In the genomic region with DNA sequence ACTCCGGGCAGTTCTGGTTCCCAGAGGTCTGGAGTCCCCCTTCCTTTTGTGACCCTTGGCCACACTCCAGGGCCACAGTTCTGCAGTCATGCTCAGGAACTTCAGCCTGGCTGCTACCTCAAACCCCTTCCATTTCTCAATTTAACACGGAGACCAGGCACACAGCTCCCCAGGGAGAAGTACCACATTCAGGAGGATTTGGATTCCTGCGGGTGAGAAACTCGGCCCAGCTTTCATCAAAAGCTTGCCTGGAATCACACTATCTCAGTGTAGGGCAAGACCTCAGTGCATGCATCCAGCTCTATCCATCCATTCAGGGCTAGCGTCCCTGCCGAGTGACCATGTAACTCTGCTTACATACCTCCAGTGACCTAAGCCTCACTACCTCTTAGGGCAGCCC, we compare ENCODE assay signal across 35 cellular contexts. TPM values are rescaled to one million over a fixed set of nuclear protein-coding genes. Genes with fewer than 3 reads are reported as not detected.
"Had no signal": no experiment of that assay in that cellular context is flagged by ENCODE, and none has a peak within 500 bp of the region (broad histone marks: within the 10 kb centered on the region; RNA-seq: fewer than 3 reads in every experiment).

No MANE protein-coding gene starts in this region.

- H3K27ac Mint-ChIP-seq: memory B cell; mesothelial cell of epicardium; naive thymus-derived CD4-positive, alpha-beta T cell; nephron progenitor cell; progenitor cell of endocrine pancreas had no signal

- H3K36me3 Mint-ChIP-seq: memory B cell; mesothelial cell of epicardium; naive thymus-derived CD4-positive, alpha-beta T cell had no signal

- H3K9me3 ChIP-seq: gastroesophageal sphincter, mucosa of descending colon, neutrophil, right lobe of liver, stomach, thyroid gland, vagina had no signal

- H3K4me3 ChIP-seq: gastroesophageal sphincter, heart left ventricle, hepatocyte, lung, mucosa of descending colon, right lobe of liver, smooth muscle cell, stomach, thyroid gland, vagina had no signal

- H3K4me2 ChIP-seq: hepatocyte, smooth muscle cell had no signal

- H3K27ac ChIP-seq: epithelial cell of prostate, foreskin keratinocyte, gastroesophageal sphincter, hepatocyte, neutrophil, parathyroid adenoma, right lobe of liver, stomach, thyroid gland, vagina had no signal

- H3K9me3 Mint-ChIP-seq: mesothelial cell of epicardium; naive thymus-derived CD4-positive, alpha-beta T cell had no signal

- H2AFZ ChIP-seq: hepatocyte, parathyroid adenoma had no signal

- H3K4me3 Mint-ChIP-seq: memory B cell; mesothelial cell of epicardium; naive thymus-derived CD4-positive, alpha-beta T cell; nephron progenitor cell had no signal

- H3K9ac ChIP-seq: parathyroid adenoma had no signal

- H3K79me2 ChIP-seq: hepatocyte, parathyroid adenoma had no signal

- H3K4me1 ChIP-seq: foreskin keratinocyte had no signal

- DNase-seq: cortex of kidney; foreskin keratinocyte; heart left ventricle; kidney; mucosa of descending colon; naive thymus-derived CD4-positive, alpha-beta T cell; nephron progenitor cell; right lobe of liver; stimulated activated CD4-positive, alpha-beta T cell treated with anti-CD3 and anti-CD28 coated beads, Interleukin-12 subunit alpha, Interleukin-12 subunit beta, amount 100 ng/mL, for 4 hours; stimulated activated CD4-positive, alpha-beta T cell treated with anti-CD3 and anti-CD28 coated beads, Interleukin-1b, Interleukin-23, amount 100 ng/mL, for 48 hours; stimulated activated CD4-positive, alpha-beta T cell treated with anti-CD3 and anti-CD28 coated beads, Interleukin-4, amount 100 ng/mL, for 1 hour; stimulated activated CD8-positive, alpha-beta memory T cell treated with anti-CD3 and anti-CD28 coated beads, Interleukin-4, amount 100 ng/mL, for 48 hours; stimulated activated naive CD4-positive, alpha-beta T cell treated with Interleukin-2 at 50 U/mL for 16 hours; stomach; thyroid gland; trophoblast cell had no signal

- H3K27me3 ChIP-seq: foreskin keratinocyte, heart left ventricle, hepatocyte, right lobe of liver, stomach, thyroid gland, vagina had no signal

- H3K36me3 ChIP-seq: gastroesophageal sphincter, heart left ventricle, neutrophil, right lobe of liver, stomach, thyroid gland, vagina had no signal

RNA-seq across cellular contexts. Expression of gene IP6K3, which starts 16.8 kb away (rescaled TPM):
- total RNA-seq: dermis microvascular lymphatic vessel endothelial cell; foreskin keratinocyte; naive thymus-derived CD4-positive, alpha-beta T cell; temporal lobe had no signal
- polyA plus RNA-seq: foreskin keratinocyte; naive thymus-derived CD4-positive, alpha-beta T cell had no signal

RNA-seq across cellular contexts. Expression of gene MLN, which starts 40.3 kb away (rescaled TPM):
- total RNA-seq: dermis microvascular lymphatic vessel endothelial cell; esophagus mucosa; foreskin keratinocyte; gastroesophageal sphincter; heart left ventricle; kidney; left lobe of liver; liver; lung; mesothelial cell of epicardium; mucosa of descending colon; naive thymus-derived CD4-positive, alpha-beta T cell; omental fat pad; progenitor cell of endocrine pancreas; right lobe of liver; smooth muscle cell; stomach; subcutaneous adipose tissue; temporal lobe; thyroid gland; ureter; vagina had no signal
- polyA plus RNA-seq: foreskin keratinocyte; heart left ventricle; liver; lung; naive thymus-derived CD4-positive, alpha-beta T cell; smooth muscle cell; stomach had no signal
